Comparison of ENCODE assay signal across 9 cellular contexts in genomic region chr3:120743556-120744195, GRCh38. TPM values are rescaled to one million over a fixed set of nuclear protein-coding genes. Genes with fewer than 3 reads are reported as not detected.
A peak's percentile ranks its signal among the peaks of the same experiment; 100 is the strongest.
DNase-seq lines count a peak whose midpoint lies in the region; ATAC-seq, FAIRE-seq and TF ChIP-seq lines count a peak whose summit lies in the region.
"Had no signal": no experiment of that assay in that cellular context is flagged by ENCODE, and none has a peak within 500 bp of the region (broad histone marks: within the 10 kb centered on the region; RNA-seq: fewer than 3 reads in every experiment).

No MANE protein-coding gene starts in this region.

- in situ Hi-C loops in Panc1 (cut with HindIII; ENCODE audit: low pct_unique_long_range_greater_than_20kb, low sequenced_read_pairs), result no loop called here

- BruUV-seq in Panc1 (replicated peaks; lab: Mats Ljungman, UMichigan), result no TSS peak

- POLR2A ChIA-PET in Panc1 (lab: Charles Lee), result no interaction called here

- H3K36me3 ChIP-seq in ES-I3 (ENCODE audit: insufficient read depth, low read length), result peaks cover 5% of the 10 kb centered on the region; the same call in 1 of the 2 replicates
- no peaks in the 10 kb centered on the region; the same call in 1 of the 2 replicates for H3K36me3 ChIP-seq in Panc1 (ENCODE audit: control insufficient read depth, insufficient read depth, low read length)
- no peaks in the 10 kb centered on the region for H3K36me3 ChIP-seq in pancreas

- no peaks in the 10 kb centered on the region for H3K27me3 ChIP-seq in Panc1 (ENCODE audit: control insufficient read depth, insufficient read depth, low read length)
- no peaks in the 10 kb centered on the region for H3K27me3 ChIP-seq in pancreas

- CTCF ChIA-PET in Panc1 (lab: Charles Lee), result no interaction called here

- 0 out of 2 replicates have a peak, but pooled peaks cover 8% of the 10 kb centered on the region for H3K4me1 ChIP-seq in ES-I3 (ENCODE audit: insufficient read depth, low read length)
- H3K4me1 ChIP-seq in Panc1 (ENCODE audit: control insufficient read depth, insufficient read depth, low read length), result peaks cover 15% of the 10 kb centered on the region
- H3K4me1 ChIP-seq in pancreas, result peaks cover 0 to 7% (median 4%) of the 10 kb centered on the region in 3 donors

- H3K4me3 ChIP-seq in Panc1 (ENCODE audit: low read depth in 2 of 2, low read length in 2 of 2), result peak overlapping the region; percentile 91 to 98
- peak overlapping the region; percentile 99 for H3K4me3 ChIP-seq in epithelial cell of proximal tubule (ENCODE audit: low read depth, low read length)
- peak overlapping the region; percentile 69 to 96 (median 84) for H3K4me3 ChIP-seq in pancreas

- ATAC-seq in Panc1 (no peak), pancreas (no peak)

- H3K9me3 ChIP-seq in ES-I3 (ENCODE audit: control insufficient read depth, insufficient read depth, low read length) (peaks cover 2% of the 10 kb centered on the region; the same call in 1 of the 2 replicates), Panc1 (ENCODE audit: control insufficient read depth, insufficient read depth, low read depth, low read length) (no peaks in the 10 kb centered on the region), pancreas (no peaks in the 10 kb centered on the region)

- WGBS in pancreas, 2 donors, result 39 to 51% methylated on average over 6 of the region's 6 CpGs

- DNase-seq in Panc1 (ENCODE audit: low read depth, low spot score) (no peak), epithelial cell of proximal tubule (ENCODE audit: low read depth) (no peak), pancreas (no peak), iPS-NIHi11 (ENCODE audit: low spot score) (no peak), D721Med (ENCODE audit: insufficient read length, low spot score) (no peak), HuH-7 (ENCODE audit: low spot score) (no peak), NCI-H187 treated with DMSO at 0.1 percent for 48 hours (lab: John Stamatoyannopoulos, UW) (no peak)

- H3K27ac ChIP-seq in Panc1 (ENCODE audit: low read length) (peak overlapping the region; percentile 99), pancreas (peak overlapping the region; percentile 90 to 98 (median 93))

- FAIRE-seq in pancreas (lab: Jason Lieb, UNC) (no peak), D721Med (lab: Jason Lieb, UNC) (no peak)
- FAIRE-seq: colon had no signal

- peak overlapping the region; percentile 85 for H3K9ac ChIP-seq in ES-I3 (ENCODE audit: low read depth, low read length)

- TF ChIP-seq CTCF in Panc1 (IDR thresholded peaks at IDR 0.05), result no peak
- TF ChIP-seq CTCF in epithelial cell of proximal tubule (conservative IDR thresholded peaks at IDR 0.05; ENCODE audit: low read depth, low read length), result no peak
- no peak for TF ChIP-seq CTCF in pancreas (IDR thresholded peaks at IDR 0.05)
- TF ChIP-seq CTCF in D721Med (IDR thresholded peaks at IDR 0.05; ENCODE audit: insufficient read depth, missing control alignments), result no peak

- intact Hi-C loops in Panc1 (cut with micrococcal nuclease; ENCODE audit: unreplicated experiment), result no loop called here
- intact Hi-C loops in pancreas (cut with DNase I), result no loop called here

RNA-seq across cellular contexts. Expression of gene GTF2E1, which starts 1.1 kb away (rescaled TPM):
- 32.0 TPM for total RNA-seq in Panc1 (2021; ENCODE audit: unreplicated experiment)
- 13.6 TPM for polyA plus RNA-seq in Panc1 (2012; ENCODE audit: insufficient read length)
- total RNA-seq in epithelial cell of proximal tubule, result 17.3 and 17.5 TPM in 2 replicates
- total RNA-seq in pancreas, result 1 to 10 TPM; 3.8 to 9.7 (median 7.7) TPM
- polyA plus RNA-seq in pancreas, result 1 to 10 TPM; 2.7 to 3.2 TPM

RNA-seq across cellular contexts. Expression of gene RABL3, which starts 1.4 kb away (rescaled TPM):
- total RNA-seq in Panc1 (2021; ENCODE audit: unreplicated experiment) (15.8 TPM), epithelial cell of proximal tubule (8.8 and 14.5 TPM in 2 replicates), pancreas (10 to 100 TPM in 2 of 6 donors, 1 to 10 TPM in 4; 6.8 to 14.8 (median 8.6) TPM)
- 11.2 TPM for polyA plus RNA-seq in Panc1 (2012; ENCODE audit: insufficient read length)
- 1 to 10 TPM; 2.1 to 7.1 TPM for polyA plus RNA-seq in pancreas
